8 cellular contexts compared by ENCODE assay signal in the genomic region with DNA sequence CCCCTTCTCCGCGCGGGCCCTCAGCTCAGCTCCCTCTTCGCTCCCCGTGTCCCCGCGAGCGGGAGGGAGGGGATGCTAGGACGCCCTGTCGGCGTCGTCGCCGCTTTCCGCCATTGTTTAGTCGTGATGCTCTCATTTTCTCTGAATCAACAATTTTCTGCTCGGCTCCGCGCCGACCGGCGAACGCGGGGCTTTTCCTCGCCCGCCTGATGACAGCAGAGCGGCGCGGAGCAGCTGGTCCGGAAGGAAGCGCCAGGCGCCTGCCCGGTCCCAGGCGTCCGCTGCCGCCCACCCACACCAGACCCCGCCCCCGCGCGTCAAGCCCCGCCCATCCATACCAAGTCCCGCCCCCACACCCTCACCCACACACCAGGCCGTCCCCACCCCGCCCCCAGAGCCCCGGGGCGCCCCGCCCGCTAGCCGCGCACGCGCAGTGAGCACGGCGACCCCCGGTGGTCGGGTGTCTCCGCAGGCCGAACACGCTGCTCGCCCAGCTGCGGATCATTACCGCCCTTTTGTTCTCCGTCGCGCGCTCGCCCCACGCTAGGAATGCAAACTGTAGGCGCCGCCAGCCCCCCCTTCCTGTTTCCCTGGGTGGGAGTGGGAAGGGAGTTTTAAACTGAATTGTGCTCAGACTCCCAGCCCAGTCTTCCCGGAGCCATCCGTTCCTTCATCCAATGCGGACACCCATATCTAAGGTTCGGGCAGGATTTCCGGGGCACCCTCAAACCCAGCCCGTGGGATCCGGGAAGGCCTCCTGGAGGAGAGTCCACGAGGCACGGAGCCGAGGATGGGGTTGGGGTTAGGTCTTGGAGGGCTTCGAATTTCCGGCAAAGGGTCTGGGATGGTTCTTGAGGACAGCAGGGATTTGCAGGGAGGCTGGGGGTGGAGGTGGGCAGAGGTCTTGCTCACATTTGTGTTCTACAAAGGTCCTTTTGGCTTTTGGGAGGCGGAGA. TPM values are rescaled to one million over a fixed set of nuclear protein-coding genes. Genes with fewer than 3 reads are reported as not detected.
DNase-seq lines count a peak whose midpoint lies in the region; ATAC-seq, FAIRE-seq and TF ChIP-seq lines count a peak whose summit lies in the region.

No MANE protein-coding gene starts in this region.

- H3K36me3 ChIP-seq in SU-DHL-6 (ENCODE audit: low read length), result no peaks in the 10 kb centered on the region
- no peaks in the 10 kb centered on the region for H3K36me3 ChIP-seq in sigmoid colon

- peak; percentile 51 for ATAC-seq in HG02678 (IDR thresholded peaks at IDR 0.05; ENCODE audit: unreplicated experiment)

- 7 to 21% methylated on average over 83 of the region's 83 CpGs for WGBS in sigmoid colon, 2 donors

- TF ChIP-seq CTCF in D721Med (IDR thresholded peaks at IDR 0.05; ENCODE audit: insufficient read depth, missing control alignments) (no peak), SU-DHL-6 (IDR thresholded peaks at IDR 0.05; ENCODE audit: insufficient read depth, low read length, poor library complexity, severe bottlenecking) (no peak), sigmoid colon (IDR thresholded peaks at IDR 0.05) (no peak)

- peak overlapping the region; percentile 34 for H3K4me3 ChIP-seq in SU-DHL-6 (ENCODE audit: insufficient read depth, low read length, poor library complexity, severe bottlenecking)
- peak overlapping the region; percentile 12 to 45 (median 34) for H3K4me3 ChIP-seq in sigmoid colon

- DNase-seq in D721Med (ENCODE audit: insufficient read length, low spot score) (peak; percentile 54), amniotic stem cell (lab: John Stamatoyannopoulos, UW) (peak; percentile 8), hippocampal formation (lab: John Stamatoyannopoulos, UW) (peak; percentile 17 to 76), sigmoid colon (no peak), NCI-H1694 (lab: John Stamatoyannopoulos, UW) (no peak), SKM-1 treated with dmso at 0.1 percent for 144 hours (lab: John Stamatoyannopoulos, UW; ENCODE audit: unreplicated experiment) (no peak)

- H3K27ac ChIP-seq in SU-DHL-6 (ENCODE audit: low read depth, low read length) (no peak overlapping the region), sigmoid colon (no peak overlapping the region)

- no peak for TF ChIP-seq EP300 in sigmoid colon (IDR thresholded peaks at IDR 0.05)

- no peak overlapping the region; the same call in 1 of the 2 replicates for H3K9ac ChIP-seq in SU-DHL-6 (ENCODE audit: low read length)

- H3K4me1 ChIP-seq in sigmoid colon, result peaks cover 0 to 15% (median 13%) of the 10 kb centered on the region in 4 donors

- no peak overlapping the region for H2AFZ ChIP-seq in SU-DHL-6 (ENCODE audit: low read depth, low read length, severe bottlenecking)

- no peak for FAIRE-seq in D721Med (lab: Jason Lieb, UNC)

- H3K9me3 ChIP-seq in SU-DHL-6 (ENCODE audit: insufficient read depth, low read length), result no peaks in the 10 kb centered on the region
- H3K9me3 ChIP-seq in sigmoid colon, result no peaks in the 10 kb centered on the region

- H3F3A ChIP-seq in SU-DHL-6 (ENCODE audit: insufficient read depth), result no peaks in the 10 kb centered on the region

- no peak for TF ChIP-seq POLR2A in sigmoid colon (IDR thresholded peaks at IDR 0.05)

- peak overlapping the region; percentile 48 for H3K4me2 ChIP-seq in SU-DHL-6 (ENCODE audit: low read depth, low read length, poor library complexity, severe bottlenecking)

- H4K20me1 ChIP-seq in SU-DHL-6 (ENCODE audit: low read depth, low read length), result no peaks in the 10 kb centered on the region

- H3K9me2 ChIP-seq in SU-DHL-6 (replicated peaks; ENCODE audit: insufficient read depth, low read length), result no peaks in the 10 kb centered on the region

- no peaks in the 10 kb centered on the region for H3K79me2 ChIP-seq in SU-DHL-6 (ENCODE audit: insufficient read depth, low read length)

- H3K27me3 ChIP-seq in SU-DHL-6 (ENCODE audit: low read length) (no peaks in the 10 kb centered on the region), sigmoid colon (peaks cover 22 to 55% (median 38%) of the 10 kb centered on the region in 3 donors)

- intact Hi-C loops in sigmoid colon (cut with DNase I), result no loop called here

RNA-seq across cellular contexts. Expression of a gene that starts 49.8 kb away (rescaled TPM):
- total RNA-seq in sigmoid colon, result not detected
- under 1 TPM in 1 of 3 donors, not detected in 2; 0.06 TPM for polyA plus RNA-seq in sigmoid colon

Comparison
In these comparisons a context has a peak if more than half of its experiments do, and no peak if none do; other contexts are left out.
1. DNase-seq: peak in D721Med (single experiment), amniotic stem cell (single experiment) and hippocampal formation (2 of 2); none in sigmoid colon (single experiment), NCI-H1694 (single experiment) and SKM-1 treated with dmso at 0.1 percent for 144 hours (single experiment).